1 cellular context compared by ENCODE assay signal in the genomic region with DNA sequence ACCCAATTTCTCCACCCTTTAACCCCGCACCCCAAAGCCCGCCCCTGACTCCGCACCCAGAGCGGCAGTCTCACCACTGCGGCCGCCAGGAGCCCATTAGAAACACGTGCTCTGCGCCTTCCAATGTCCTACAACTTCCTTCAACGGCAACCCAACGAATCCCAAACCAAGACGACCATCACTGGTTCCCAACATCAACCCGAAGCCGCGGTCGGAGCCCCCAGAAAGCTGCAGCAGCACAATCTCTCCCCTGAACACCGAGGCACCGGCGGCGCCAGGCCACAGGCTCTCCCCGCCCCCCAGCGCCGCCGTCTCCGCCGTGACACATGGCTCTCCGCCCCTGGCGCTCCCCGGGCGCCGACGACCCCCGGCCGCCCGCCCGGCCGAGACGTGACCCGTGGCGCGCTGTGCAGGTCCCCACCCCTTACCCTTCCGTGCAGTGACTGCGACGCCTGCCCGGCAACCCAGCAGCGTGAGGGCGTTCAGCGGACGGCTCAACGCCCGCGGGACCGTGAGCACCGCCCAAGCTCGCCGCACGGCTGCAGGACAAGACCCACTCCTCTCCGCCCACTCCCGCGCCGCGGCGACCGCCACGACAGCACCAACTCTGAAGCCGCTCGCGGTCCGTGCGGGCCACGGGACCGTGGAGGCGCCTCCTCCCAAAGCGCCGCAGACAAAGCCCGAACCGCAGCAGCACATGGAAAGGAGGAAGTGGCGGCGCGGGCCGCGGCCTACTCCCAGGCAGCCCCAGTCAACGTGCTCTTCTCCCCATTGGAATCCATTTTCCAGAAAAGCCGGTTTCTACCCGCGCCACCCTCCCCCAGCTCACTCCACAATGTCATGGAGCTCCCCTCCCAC.
A peak's percentile ranks its signal among the peaks of the same experiment; 100 is the strongest.
TF ChIP-seq lines count a peak whose summit lies in the region.

No MANE protein-coding gene starts in this region.

TF ChIP-seq in HepG2, 621 proteins besides CTCF, POLR2A, EP300 and RAD21 (continued from another document and continues in another):
- TF ChIP-seq, protein P1, sequence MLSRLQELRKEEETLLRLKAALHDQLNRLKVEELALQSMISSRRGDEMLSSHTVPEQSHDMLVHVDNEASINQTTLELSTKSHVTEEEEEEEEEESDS (CRISPR knock-in tag; IDR thresholded peaks at IDR 0.05; ENCODE audit: borderline replicate concordance): no peak
- TF ChIP-seq BCL6 (CRISPR knock-in tag; IDR thresholded peaks at IDR 0.05) (no peak), BRF2 (CRISPR knock-in tag; IDR thresholded peaks at IDR 0.05) (peak; percentile 80; the same call in 1 of the 2 replicates), PAX8 (CRISPR knock-in tag; IDR thresholded peaks at IDR 0.05; ENCODE audit: borderline replicate concordance) (0 out of 2 replicates have a peak, but pooled peaks have one; percentile 28), GMEB2 (CRISPR knock-in tag; IDR thresholded peaks at IDR 0.05; ENCODE audit: low read depth) (no peak), ZNF546 (CRISPR knock-in tag; conservative IDR thresholded peaks at IDR 0.05) (0 out of 2 replicates have a peak, but pooled peaks have one; percentile 5), REXO4 (CRISPR knock-in tag; IDR thresholded peaks at IDR 0.05; ENCODE audit: borderline replicate concordance) (0 out of 2 replicates have a peak, but pooled peaks have one; percentile 47), ZFP37 (CRISPR knock-in tag; IDR thresholded peaks at IDR 0.05; ENCODE audit: borderline replicate concordance) (0 out of 2 replicates have a peak, but pooled peaks have one; percentile 52), AGO2 (optimal IDR thresholded peaks at IDR 0.05; ENCODE audit: low read depth, low read length) (peak; percentile 95), MLX (CRISPR knock-in tag; IDR thresholded peaks at IDR 0.05) (no peak), ZMYM4 (CRISPR knock-in tag; IDR thresholded peaks at IDR 0.05) (no peak), EEA1 (CRISPR knock-in tag; IDR thresholded peaks at IDR 0.05; ENCODE audit: borderline replicate concordance) (no peak), CEBPB (IDR thresholded peaks at IDR 0.05; ENCODE audit: borderline replicate concordance, low read depth, low read length) (no peak), FOSL1 (CRISPR knock-in tag; IDR thresholded peaks at IDR 0.05; ENCODE audit: borderline replicate concordance) (no peak), NFYB (CRISPR knock-in tag; IDR thresholded peaks at IDR 0.05) (no peak), MXD3 (CRISPR knock-in tag; IDR thresholded peaks at IDR 0.05) (peak; percentile 22; the same call in 1 of the 2 replicates), ZNF790 (CRISPR knock-in tag; IDR thresholded peaks at IDR 0.05; ENCODE audit: borderline replicate concordance) (peak; percentile 80; the same call in 1 of the 2 replicates), FLYWCH1 (CRISPR knock-in tag; IDR thresholded peaks at IDR 0.05) (no peak), ZSCAN31 (CRISPR knock-in tag; IDR thresholded peaks at IDR 0.05; ENCODE audit: low read depth) (no peak; the same call in 1 of the 2 replicates), KDM5A (IDR thresholded peaks at IDR 0.05; ENCODE audit: borderline replicate concordance, low read length) (no peak), SP2 (CRISPR knock-in tag; IDR thresholded peaks at IDR 0.05) (no peak), NFIC (IDR thresholded peaks at IDR 0.05; ENCODE audit: low read length) (no peak), ZNF746 (CRISPR knock-in tag; IDR thresholded peaks at IDR 0.05) (no peak), SIX1 (CRISPR knock-in tag; IDR thresholded peaks at IDR 0.05; ENCODE audit: borderline replicate concordance) (no peak), PLSCR1 (CRISPR knock-in tag; IDR thresholded peaks at IDR 0.05; ENCODE audit: borderline replicate concordance) (no peak), CBX5 (CRISPR knock-in tag; IDR thresholded peaks at IDR 0.05; ENCODE audit: borderline replicate concordance) (no peak), BATF2 (CRISPR knock-in tag; IDR thresholded peaks at IDR 0.05) (no peak; the same call in 1 of the 2 replicates), ZNF761 (CRISPR knock-in tag; conservative IDR thresholded peaks at IDR 0.05) (no peak), ZNF713 (CRISPR knock-in tag; IDR thresholded peaks at IDR 0.05) (no peak; the same call in 1 of the 2 replicates), CHCHD3 (CRISPR knock-in tag; IDR thresholded peaks at IDR 0.05) (0 out of 2 replicates have a peak, but pooled peaks have one; percentile 10), ZFP41 (CRISPR knock-in tag; IDR thresholded peaks at IDR 0.05; ENCODE audit: borderline replicate concordance) (no peak), SMAD1 (CRISPR knock-in tag; IDR thresholded peaks at IDR 0.05; ENCODE audit: borderline replicate concordance, low read depth) (peak; percentile 29), UBTF (CRISPR knock-in tag; IDR thresholded peaks at IDR 0.05) (no peak; the same call in 1 of the 2 replicates), ZNF468 (CRISPR knock-in tag; IDR thresholded peaks at IDR 0.05) (0 out of 2 replicates have a peak, but pooled peaks have one; percentile 37), PBX3 (CRISPR knock-in tag; IDR thresholded peaks at IDR 0.05; ENCODE audit: borderline replicate concordance) (no peak), SMARCC2 (IDR thresholded peaks at IDR 0.05) (no peak), SOX6 (IDR thresholded peaks at IDR 0.05) (no peak), SOX6 (CRISPR knock-in tag; IDR thresholded peaks at IDR 0.05) (peak; percentile 2; the same call in 1 of the 2 replicates)
- TF ChIP-seq, protein P2, sequence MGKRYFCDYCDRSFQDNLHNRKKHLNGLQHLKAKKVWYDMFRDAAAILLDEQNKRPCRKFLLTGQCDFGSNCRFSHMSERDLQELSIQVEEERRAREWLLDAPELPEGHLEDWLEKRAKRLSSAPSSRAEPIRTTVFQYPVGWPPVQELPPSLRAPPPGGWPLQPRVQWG (CRISPR knock-in tag; IDR thresholded peaks at IDR 0.05; ENCODE audit: borderline replicate concordance, low read depth): no peak
- TF ChIP-seq, protein P3, sequence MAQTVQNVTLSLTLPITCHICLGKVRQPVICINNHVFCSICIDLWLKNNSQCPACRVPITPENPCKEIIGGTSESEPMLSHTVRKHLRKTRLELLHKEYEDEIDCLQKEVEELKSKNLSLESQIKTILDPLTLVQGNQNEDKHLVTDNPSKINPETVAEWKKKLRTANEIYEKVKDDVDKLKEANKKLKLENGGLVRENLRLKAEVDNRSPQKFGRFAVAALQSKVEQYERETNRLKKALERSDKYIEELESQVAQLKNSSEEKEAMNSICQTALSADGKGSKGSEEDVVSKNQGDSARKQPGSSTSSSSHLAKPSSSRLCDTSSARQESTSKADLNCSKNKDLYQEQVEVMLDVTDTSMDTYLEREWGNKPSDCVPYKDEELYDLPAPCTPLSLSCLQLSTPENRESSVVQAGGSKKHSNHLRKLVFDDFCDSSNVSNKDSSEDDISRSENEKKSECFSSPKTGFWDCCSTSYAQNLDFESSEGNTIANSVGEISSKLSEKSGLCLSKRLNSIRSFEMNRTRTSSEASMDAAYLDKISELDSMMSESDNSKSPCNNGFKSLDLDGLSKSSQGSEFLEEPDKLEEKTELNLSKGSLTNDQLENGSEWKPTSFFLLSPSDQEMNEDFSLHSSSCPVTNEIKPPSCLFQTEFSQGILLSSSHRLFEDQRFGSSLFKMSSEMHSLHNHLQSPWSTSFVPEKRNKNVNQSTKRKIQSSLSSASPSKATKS (CRISPR knock-in tag; IDR thresholded peaks at IDR 0.05): 0 out of 2 replicates have a peak, but pooled peaks have one; percentile 25
- TF ChIP-seq, protein P4, sequence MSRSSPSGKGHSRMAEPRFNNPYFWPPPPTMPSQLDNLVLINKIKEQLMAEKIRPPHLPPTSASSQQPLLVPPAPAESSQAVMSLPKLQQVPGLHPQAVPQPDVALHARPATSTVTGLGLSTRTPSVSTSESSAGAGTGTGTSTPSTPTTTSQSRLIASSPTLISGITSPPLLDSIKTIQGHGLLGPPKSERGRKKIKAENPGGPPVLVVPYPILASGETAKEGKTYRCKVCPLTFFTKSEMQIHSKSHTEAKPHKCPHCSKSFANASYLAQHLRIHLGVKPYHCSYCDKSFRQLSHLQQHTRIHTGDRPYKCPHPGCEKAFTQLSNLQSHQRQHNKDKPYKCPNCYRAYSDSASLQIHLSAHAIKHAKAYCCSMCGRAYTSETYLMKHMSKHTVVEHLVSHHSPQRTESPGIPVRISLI (CRISPR knock-in tag; IDR thresholded peaks at IDR 0.05; ENCODE audit: borderline replicate concordance): no peak
- TF ChIP-seq, protein P5, sequence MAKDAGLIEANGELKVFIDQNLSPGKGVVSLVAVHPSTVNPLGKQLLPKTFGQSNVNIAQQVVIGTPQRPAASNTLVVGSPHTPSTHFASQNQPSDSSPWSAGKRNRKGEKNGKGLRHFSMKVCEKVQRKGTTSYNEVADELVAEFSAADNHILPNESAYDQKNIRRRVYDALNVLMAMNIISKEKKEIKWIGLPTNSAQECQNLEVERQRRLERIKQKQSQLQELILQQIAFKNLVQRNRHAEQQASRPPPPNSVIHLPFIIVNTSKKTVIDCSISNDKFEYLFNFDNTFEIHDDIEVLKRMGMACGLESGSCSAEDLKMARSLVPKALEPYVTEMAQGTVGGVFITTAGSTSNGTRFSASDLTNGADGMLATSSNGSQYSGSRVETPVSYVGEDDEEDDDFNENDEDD (CRISPR knock-in tag; IDR thresholded peaks at IDR 0.05; ENCODE audit: borderline replicate concordance): peak; percentile 17; the same call in 1 of the 2 replicates
